In the genomic region with DNA sequence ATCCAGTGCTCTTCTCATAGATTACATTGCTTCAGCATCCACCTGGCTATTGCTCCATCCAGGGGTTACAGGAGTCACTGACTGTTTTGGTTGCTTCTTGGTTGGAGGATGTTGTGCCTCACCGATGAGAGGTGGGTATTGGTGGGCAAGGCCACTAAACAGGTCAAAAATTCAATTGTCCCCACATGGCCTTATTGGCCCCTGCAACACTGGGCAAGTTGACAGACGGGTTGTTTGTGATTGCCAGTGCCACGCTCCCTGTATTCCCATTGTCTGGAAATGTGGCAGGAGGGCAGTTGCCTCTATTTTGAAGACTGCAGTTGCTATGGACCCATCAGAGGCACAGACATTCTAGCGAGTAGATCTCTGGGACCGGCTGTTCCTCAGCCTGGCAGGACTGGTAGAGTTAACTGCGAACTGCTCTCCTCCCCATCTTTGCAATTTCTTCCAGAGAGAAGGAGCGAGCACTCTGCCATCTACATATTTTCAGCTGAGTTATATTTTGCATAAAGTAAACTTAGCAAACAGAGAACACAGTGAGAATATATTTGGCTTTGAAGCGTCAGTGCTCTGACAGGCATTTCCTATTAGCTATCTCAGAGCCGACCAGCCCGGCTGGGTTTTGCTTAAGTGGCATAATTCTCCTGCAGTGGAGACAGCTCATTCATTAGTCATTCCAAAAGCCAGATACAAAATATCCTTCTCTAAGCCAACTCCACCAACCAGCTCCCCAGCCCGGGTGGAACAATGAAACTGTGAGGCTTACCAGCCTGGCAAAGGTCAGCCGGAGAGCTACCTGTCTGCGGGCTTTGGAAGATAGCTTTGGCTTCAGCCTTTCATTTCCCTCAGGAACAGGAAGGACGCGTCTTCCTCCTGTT, we compare ENCODE assay signal across 13 cellular contexts. TPM values are rescaled to one million over a fixed set of nuclear protein-coding genes. Genes with fewer than 3 reads are reported as not detected.
DNase-seq lines count a peak whose midpoint lies in the region; ATAC-seq and TF ChIP-seq lines count a peak whose summit lies in the region.
"Had no signal": no experiment of that assay in that cellular context is flagged by ENCODE, and none has a peak within 500 bp of the region (broad histone marks: within the 10 kb centered on the region; RNA-seq: fewer than 3 reads in every experiment).

No MANE protein-coding gene starts in this region.

- H3K27ac ChIP-seq in esophagus squamous epithelium = peak overlapping the region; percentile 88 to 97 (median 94)
- H3K27ac ChIP-seq: gastroesophageal sphincter had no signal

- ATAC-seq in GM21515 (IDR thresholded peaks at IDR 0.05; ENCODE audit: unreplicated experiment) (no peak), HG03039 (IDR thresholded peaks at IDR 0.05; ENCODE audit: unreplicated experiment) (no peak), HG02610 (IDR thresholded peaks at IDR 0.05; ENCODE audit: unreplicated experiment) (no peak)
- ATAC-seq: gastroesophageal sphincter; naive thymus-derived CD4-positive, alpha-beta T cell had no signal

- intact Hi-C loops in esophagus squamous epithelium (cut with DNase I) = no loop called here

- DNase-seq in Daoy (ENCODE audit: low read depth) = peak; percentile 68
- peak; percentile 40 for DNase-seq in RPMI8226
- DNase-seq in esophagus squamous epithelium (lab: John Stamatoyannopoulos, UW) = no peak
- peak; percentile 27 for DNase-seq in occipital lobe (lab: John Stamatoyannopoulos, UW)
- DNase-seq in DMS79 treated with DMSO at 0.1 percent for 48 hours (lab: John Stamatoyannopoulos, UW) = no peak
- DNase-seq: activated gamma-delta T cell treated with Interleukin-2 at 50 U/mL for 16 hours; CD8-positive, alpha-beta memory T cell; NCI-H446 treated with DMSO at 0.1 percent for 48 hours had no signal

- H3K36me3 ChIP-seq in esophagus squamous epithelium = no peaks in the 10 kb centered on the region
- H3K36me3 ChIP-seq: gastroesophageal sphincter had no signal

- H3K4me3 ChIP-seq in esophagus squamous epithelium = no peak overlapping the region
- H3K4me3 ChIP-seq: gastroesophageal sphincter had no signal

- no peaks in the 10 kb centered on the region for H3K27me3 ChIP-seq in esophagus squamous epithelium

- WGBS in esophagus squamous epithelium, 2 donors = 39 to 41% methylated on average over 12 to 13 of the region's 15 CpGs

- peaks cover 30 to 62% (median 36%) of the 10 kb centered on the region in 3 donors for H3K4me1 ChIP-seq in esophagus squamous epithelium

- TF ChIP-seq CTCF in esophagus squamous epithelium (IDR thresholded peaks at IDR 0.05) = no peak

- peak in 1 of 4 donors; percentile 21 for TF ChIP-seq POLR2A in esophagus squamous epithelium (IDR thresholded peaks at IDR 0.05)

- H3K9me3 ChIP-seq in esophagus squamous epithelium = no peaks in the 10 kb centered on the region
- H3K9me3 ChIP-seq: gastroesophageal sphincter had no signal

RNA-seq across cellular contexts. Expression of a gene that starts 26.0 kb away (rescaled TPM):
- 60.1 and 75.9 TPM in 2 replicates for total RNA-seq in Daoy (2014; rRNA removed; shearing (Covaris generic))
- total RNA-seq in esophagus squamous epithelium (10 to 100 TPM; 18.3 to 28.4 (median 20.6) TPM), occipital lobe (42.7 TPM)

Comparison
In these comparisons a context has a peak if more than half of its experiments do, and no peak if none do; other contexts are left out.
1. DNase-seq: peak in Daoy (single experiment), RPMI8226 (single experiment) and occipital lobe (single experiment); none in esophagus squamous epithelium (single experiment) and DMS79 treated with DMSO at 0.1 percent for 48 hours (single experiment).